In the genomic region with DNA sequence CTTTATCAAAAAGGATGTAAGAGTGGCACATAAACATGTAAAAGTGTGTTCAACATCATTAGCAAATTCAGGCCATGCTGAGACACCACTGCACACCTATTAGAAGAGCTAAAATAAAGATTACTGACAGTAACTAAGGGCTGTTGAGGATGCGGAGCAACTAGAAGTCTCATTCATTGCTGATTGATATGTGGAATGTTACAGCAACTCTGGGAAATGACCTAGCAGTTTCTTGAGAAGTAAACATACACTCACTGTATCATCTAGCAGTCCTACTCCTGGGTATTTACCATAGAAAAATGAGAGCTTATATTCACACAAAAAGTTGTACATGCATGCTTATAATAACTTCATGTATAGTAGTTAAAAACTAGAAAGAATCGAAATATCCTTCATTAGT, we compare ENCODE assay signal across 30 cellular contexts.
"Had no signal": no experiment of that assay in that cellular context is flagged by ENCODE, and none has a peak within 500 bp of the region (broad histone marks: within the 10 kb centered on the region; RNA-seq: fewer than 3 reads in every experiment).

No MANE protein-coding gene starts in this region.

- ATAC-seq: activated CD8-positive, alpha-beta T cell treated with anti-CD3 and anti-CD28 coated beads for 36 hours; esophagus mucosa; foreskin keratinocyte; heart right ventricle; left lung; lower lobe of right lung; mucosa of descending colon; sciatic nerve had no signal

- H3K36me3 ChIP-seq: heart right ventricle, left lung, lower lobe of right lung, ovary, thoracic aorta, uterus had no signal

- H3K4me1 Mint-ChIP-seq: endodermal cell had no signal

- H3K27ac Mint-ChIP-seq: activated CD8-positive, alpha-beta T cell treated with anti-CD3 and anti-CD28 coated beads for 36 hours; dendritic cell treated with granulocyte-macrophage colony-stimulating factor and Interleukin-4, amounts not matched to agents 40 ng/mL and 50 ng/mL, for 4 days; endodermal cell; progenitor cell of endocrine pancreas; stimulated activated naive CD8-positive, alpha-beta T cell treated with anti-CD3 and anti-CD28 coated beads, Interleukin-15, Interleukin-2, amounts not matched to agents 100 ng/mL and 50 ng/mL, for 24 hours; T-helper 1 cell treated with Interleukin-12 subunit alpha and Interleukin-12 subunit beta and Interleukin-4 antibody, amounts not matched to agents 30 μg/mL and 1 μg/mL, for 36 hours had no signal

- H3K9me3 Mint-ChIP-seq: dendritic cell treated with granulocyte-macrophage colony-stimulating factor and Interleukin-4, amounts not matched to agents 40 ng/mL and 50 ng/mL, for 4 days had no signal

- H3K27ac ChIP-seq: foreskin keratinocyte, heart right ventricle, left lung, lower lobe of right lung, ovary, uterus had no signal

- H3K4me3 ChIP-seq: heart right ventricle, left lung, lower lobe of right lung, mucosa of descending colon, ovary, skin epidermis, uterus had no signal

- H3K4me1 ChIP-seq: uterus had no signal

- H3K27me3 Mint-ChIP-seq: activated CD8-positive, alpha-beta T cell treated with anti-CD3 and anti-CD28 coated beads for 36 hours; dendritic cell treated with granulocyte-macrophage colony-stimulating factor and Interleukin-4, amounts not matched to agents 40 ng/mL and 50 ng/mL, for 4 days; progenitor cell of endocrine pancreas; stimulated activated naive CD8-positive, alpha-beta T cell treated with anti-CD3 and anti-CD28 coated beads, Interleukin-15, Interleukin-2, amounts not matched to agents 100 ng/mL and 50 ng/mL, for 24 hours had no signal

- H3K27me3 ChIP-seq: foreskin keratinocyte, heart right ventricle, left lung, ovary, uterus had no signal

- H3K9me3 ChIP-seq: left lung, lower lobe of right lung, mucosa of descending colon, ovary, thoracic aorta, uterus had no signal

- DNase-seq: activated CD4-positive, alpha-beta T cell treated with anti-CD3 and anti-CD28 coated beads, Interleukin-2, amount 50 U/mL, for 1 hour; activated CD4-positive, CD25-positive, alpha-beta regulatory T cell treated with anti-CD3 and anti-CD28 coated beads, Interleukin-2, amount 50 U/mL, for 72 hours; activated CD8-positive, alpha-beta T cell treated with anti-CD3 and anti-CD28 coated beads for 36 hours; activated gamma-delta T cell; activated naive CD4-positive, alpha-beta T cell treated with anti-CD3 and anti-CD28 coated beads, Interleukin-2, amount 50 U/mL, for 16 hours; amniotic stem cell; caudate nucleus; endodermal cell; foreskin keratinocyte; heart right ventricle; kidney glomerular epithelial cell; left lung; lower lobe of right lung; mucosa of descending colon; ovary; stimulated activated CD4-positive, alpha-beta T cell treated with anti-CD3 and anti-CD28 coated beads, Interleukin-12 subunit alpha, Interleukin-12 subunit beta, amount 100 ng/mL, for 4 hours; stimulated activated CD4-positive, alpha-beta T cell treated with anti-CD3 and anti-CD28 coated beads, Interleukin-4, amount 100 ng/mL, for 1 hour; SW 1271; T1000; trophoblast cell; uterus had no signal

- H3K4me3 Mint-ChIP-seq: activated CD8-positive, alpha-beta T cell treated with anti-CD3 and anti-CD28 coated beads for 36 hours; activated T-helper 1 cell treated with anti-CD3 and anti-CD28 coated beads, Interleukin-12 subunit alpha, Interleukin-12 subunit beta, Interleukin-2, Interleukin-4 antibody, amounts not matched to agents 30 ng/mL and 10 ng/mL and 1 ng/mL, durations not matched to agents 14 hours and 24 hours and 36 hours; dendritic cell treated with granulocyte-macrophage colony-stimulating factor and Interleukin-4, amounts not matched to agents 40 ng/mL and 50 ng/mL, for 4 days; endodermal cell; stimulated activated naive CD8-positive, alpha-beta T cell treated with anti-CD3 and anti-CD28 coated beads, Interleukin-15, Interleukin-2, amounts not matched to agents 100 ng/mL and 50 ng/mL, for 24 hours; T-helper 1 cell treated with Interleukin-12 subunit alpha and Interleukin-12 subunit beta and Interleukin-4 antibody, amounts not matched to agents 30 μg/mL and 1 μg/mL, for 36 hours had no signal
